In genomic region chr12:116194935-116195431, GRCh38 we compare ENCODE assay signal across 9 cellular contexts.
DNase-seq lines count a peak whose midpoint lies in the region; ATAC-seq and TF ChIP-seq lines count a peak whose summit lies in the region.
"Had no signal": no experiment of that assay in that cellular context is flagged by ENCODE, and none has a peak within 500 bp of the region (broad histone marks: within the 10 kb centered on the region; RNA-seq: fewer than 3 reads in every experiment).

No MANE protein-coding gene starts in this region.

- no peak for TF ChIP-seq CTCF in transverse colon (IDR thresholded peaks at IDR 0.05)
- no peak for TF ChIP-seq CTCF in colonic mucosa (IDR thresholded peaks at IDR 0.05)

- H3K9me3 ChIP-seq in effector memory CD4-positive, alpha-beta T cell (ENCODE audit: control insufficient read depth, low read length) = no peaks in the 10 kb centered on the region
- H3K9me3 ChIP-seq in transverse colon = no peaks in the 10 kb centered on the region
- H3K9me3 ChIP-seq in colonic mucosa = no peaks in the 10 kb centered on the region
- H3K9me3 ChIP-seq: heart left ventricle had no signal

- peak; percentile 79 for ATAC-seq in GM18868 (IDR thresholded peaks at IDR 0.05; ENCODE audit: unreplicated experiment)
- ATAC-seq in HG02870 (IDR thresholded peaks at IDR 0.05; ENCODE audit: unreplicated experiment) = peak; percentile 84

- WGBS in transverse colon (ENCODE audit: low coverage in 1 of 2), 2 donors = 59 to 70% methylated on average over 3 of the region's 3 CpGs

- DNase-seq in T-helper 2 cell = peak in 4 of 5 experiments; percentile 19 to 84 (median 25)
- peak in 2 of 3 donors; percentile 9 to 28 for DNase-seq in effector memory CD4-positive, alpha-beta T cell
- DNase-seq in transverse colon = peak; percentile 8
- no peak for DNase-seq in substantia nigra (lab: John Stamatoyannopoulos, UW)
- DNase-seq in colonic mucosa = no peak
- no peak for DNase-seq in NCI-H2107 treated with DMSO at 0.1 percent for 48 hours (lab: John Stamatoyannopoulos, UW; ENCODE audit: unreplicated experiment)
- DNase-seq: heart left ventricle had no signal

- no peak overlapping the region for H3K4me3 ChIP-seq in effector memory CD4-positive, alpha-beta T cell (ENCODE audit: insufficient read depth, low read depth, low read length, poor library complexity, severe bottlenecking)
- H3K4me3 ChIP-seq in transverse colon (no peak overlapping the region), colonic mucosa (no peak overlapping the region)
- H3K4me3 ChIP-seq: heart left ventricle had no signal

- no peak for TF ChIP-seq EP300 in transverse colon (IDR thresholded peaks at IDR 0.05; ENCODE audit: low read depth)

- H3K36me3 ChIP-seq in effector memory CD4-positive, alpha-beta T cell (ENCODE audit: control insufficient read depth, insufficient read depth, low read length) = no peaks in the 10 kb centered on the region
- H3K36me3 ChIP-seq in transverse colon (no peaks in the 10 kb centered on the region), colonic mucosa (no peaks in the 10 kb centered on the region)
- H3K36me3 ChIP-seq: heart left ventricle had no signal

- no peaks in the 10 kb centered on the region for H3K27me3 ChIP-seq in effector memory CD4-positive, alpha-beta T cell (replicated peaks; ENCODE audit: control insufficient read depth, insufficient read depth, low read length, poor library complexity, severe bottlenecking)
- H3K27me3 ChIP-seq in transverse colon = no peaks in the 10 kb centered on the region
- H3K27me3 ChIP-seq in colonic mucosa = no peaks in the 10 kb centered on the region
- H3K27me3 ChIP-seq: heart left ventricle had no signal

- TF ChIP-seq POLR2A in transverse colon (IDR thresholded peaks at IDR 0.05) = no peak

- peaks cover 7% of the 10 kb centered on the region for H3K4me1 ChIP-seq in effector memory CD4-positive, alpha-beta T cell (ENCODE audit: control insufficient read depth, insufficient read depth, low read length, poor library complexity, severe bottlenecking)
- peaks cover 10 to 71% (median 25%) of the 10 kb centered on the region in 4 donors for H3K4me1 ChIP-seq in transverse colon
- peaks cover 8% of the 10 kb centered on the region for H3K4me1 ChIP-seq in colonic mucosa

- H3K9ac ChIP-seq in colonic mucosa (ENCODE audit: low read depth in 2 of 2, low read length in 2 of 2) = no peak overlapping the region

- intact Hi-C loops in transverse colon (cut with DNase I; ENCODE audit: low total_unique reads) (no loop called here), colonic mucosa (cut with DNase I) (no loop called here)

- no peak overlapping the region for H3K27ac ChIP-seq in effector memory CD4-positive, alpha-beta T cell (ENCODE audit: insufficient read depth, low read length, poor library complexity, severe bottlenecking)
- H3K27ac ChIP-seq in transverse colon = no peak overlapping the region
- H3K27ac ChIP-seq in substantia nigra (ENCODE audit: low read depth, low read length, poor library complexity, severe bottlenecking) = no peak overlapping the region
- H3K27ac ChIP-seq in colonic mucosa = no peak overlapping the region
- H3K27ac ChIP-seq: heart left ventricle had no signal

- in situ Hi-C loops in transverse colon (cut with MboI; ENCODE audit: low pct_ligation_motif_present in 1 of 4, low pct_unique_long_range_greater_than_20kb in 1 of 4, low sequenced_read_pairs in 3 of 4) = no loop called here

Comparison
In these comparisons a context has a peak if more than half of its experiments do, and no peak if none do; other contexts are left out.
1. DNase-seq: peak in T-helper 2 cell (4 of 5), effector memory CD4-positive, alpha-beta T cell (2 of 3) and transverse colon (single experiment); none in substantia nigra (0 of 49), colonic mucosa (single experiment) and NCI-H2107 treated with DMSO at 0.1 percent for 48 hours (single experiment).